15 cellular contexts compared by ENCODE assay signal in the genomic region with DNA sequence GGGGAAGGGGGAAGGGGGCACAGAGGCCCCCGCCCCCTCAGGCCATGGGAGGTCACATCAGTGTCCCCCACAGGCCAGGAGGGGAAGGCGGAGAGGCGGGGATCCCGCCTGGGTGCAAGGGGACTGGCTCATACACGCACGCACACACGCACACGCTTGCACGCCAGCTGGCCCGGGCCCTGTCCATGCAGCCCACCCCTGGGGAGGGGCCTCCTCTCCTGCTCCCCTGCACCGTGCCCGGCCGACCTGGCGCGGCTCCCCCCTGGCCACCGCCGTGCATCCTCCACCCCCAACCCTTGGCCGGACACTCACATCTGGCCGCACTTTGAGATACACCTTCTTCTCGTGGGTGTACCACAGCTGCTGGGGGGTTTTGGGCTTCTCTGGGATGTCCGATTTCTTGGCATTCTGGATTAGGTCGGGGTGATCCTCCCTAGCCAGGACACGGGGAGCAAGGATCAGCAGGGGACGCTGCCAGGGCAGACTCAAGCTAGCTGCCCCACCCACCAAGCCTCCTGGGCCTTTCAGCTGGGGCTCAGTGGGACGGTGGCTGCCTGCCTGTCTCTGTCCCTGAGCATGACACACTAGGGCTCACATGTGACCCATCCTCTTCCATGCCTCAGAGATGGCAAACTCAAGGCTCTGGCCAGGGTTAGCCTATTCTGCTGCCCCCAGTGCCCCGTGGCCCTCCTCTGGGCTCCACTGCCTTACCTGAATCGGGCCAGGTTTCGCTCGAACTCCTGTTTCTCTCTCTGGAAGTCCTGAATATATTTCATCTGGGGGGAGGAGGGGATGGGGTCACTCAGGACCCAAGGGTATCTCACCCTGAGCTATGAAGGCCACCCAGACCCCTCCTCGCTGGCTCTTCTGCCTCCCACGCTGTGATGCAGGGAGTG. TPM values are rescaled to one million over a fixed set of nuclear protein-coding genes. Genes with fewer than 3 reads are reported as not detected.
DNase-seq lines count a peak whose midpoint lies in the region; ATAC-seq, FAIRE-seq and TF ChIP-seq lines count a peak whose summit lies in the region.
"Had no signal": no experiment of that assay in that cellular context is flagged by ENCODE, and none has a peak within 500 bp of the region (broad histone marks: within the 10 kb centered on the region; RNA-seq: fewer than 3 reads in every experiment).

No MANE protein-coding gene starts in this region.

- no peak for TF ChIP-seq RAD21 in HepG2 (CRISPR knock-in tag; IDR thresholded peaks at IDR 0.05)

- H3K27ac Mint-ChIP-seq in activated naive CD4-positive, alpha-beta T cell treated with anti-CD3 and anti-CD28 coated beads, Interleukin-2, amount 50 U/mL, for 72 hours = peak overlapping the region; percentile 46 to 84
- peak overlapping the region; percentile 79 for H3K27ac Mint-ChIP-seq in stimulated activated memory B cell treated with anti-CD40 and anti-IgM and Interleukin-4, amounts not matched to agents 10 μg/mL and 1 μg/mL and 100 μg/mL, for 72 hours

- no peaks in the 10 kb centered on the region; a peak in 1 of 5 replicates for H3K27me3 ChIP-seq in HepG2 (ENCODE audit: control insufficient read depth in 1 of 2, insufficient read depth in 2 of 2, low read length in 2 of 2)
- H3K27me3 ChIP-seq in right lobe of liver = no peaks in the 10 kb centered on the region
- H3K27me3 ChIP-seq: dorsolateral prefrontal cortex had no signal

- H3K36me3 Mint-ChIP-seq in activated naive CD4-positive, alpha-beta T cell treated with anti-CD3 and anti-CD28 coated beads, Interleukin-2, amount 50 U/mL, for 72 hours = peaks cover 42 to 61% of the 10 kb centered on the region in 2 donors
- H3K36me3 Mint-ChIP-seq in stimulated activated memory B cell treated with anti-CD40 and anti-IgM and Interleukin-4, amounts not matched to agents 10 μg/mL and 1 μg/mL and 100 μg/mL, for 72 hours = peaks cover 73% of the 10 kb centered on the region

- no TSS peak for BruUV-seq in HepG2 (replicated peaks; lab: Mats Ljungman, UMichigan)

- no peak overlapping the region for H3K4me3 ChIP-seq in HepG2 (replicated peaks in 1 of 3; ENCODE audit: insufficient read depth in 1 of 3, low read depth in 2 of 3, low read length in 3 of 3)
- H3K4me3 ChIP-seq in right lobe of liver = no peak overlapping the region
- H3K4me3 ChIP-seq: dorsolateral prefrontal cortex, mucosa of descending colon, SK-N-MC had no signal

- no peaks in the 10 kb centered on the region for H3K27me3 Mint-ChIP-seq in stimulated activated memory B cell treated with anti-CD40 and anti-IgM and Interleukin-4, amounts not matched to agents 10 μg/mL and 1 μg/mL and 100 μg/mL, for 72 hours

- CTCF ChIA-PET in HepG2 (lab: Yijun Ruan, JAX; ENCODE audit: low intra/inter-chr PET ratio, low total read pairs) = no interaction called here

- peaks cover 16% of the 10 kb centered on the region for H3K79me2 ChIP-seq in HepG2 (ENCODE audit: insufficient read depth, low read length)

- no peak; a peak in 1 of 4 replicates for TF ChIP-seq POLR2A in HepG2 (IDR thresholded peaks at IDR 0.05; ENCODE audit: insufficient read depth in 1 of 2, low read depth in 2 of 2, low read length in 2 of 2)
- TF ChIP-seq POLR2A in right lobe of liver (IDR thresholded peaks at IDR 0.05) = no peak

- no peak overlapping the region for H3K4me2 ChIP-seq in HepG2 (ENCODE audit: low read depth, low read length)

- no peak for TF ChIP-seq EP300 in HepG2 (IDR thresholded peaks at IDR 0.05; ENCODE audit: low read depth in 2 of 2, low read length in 2 of 2)
- TF ChIP-seq EP300 in HepG2 (CRISPR knock-in tag; IDR thresholded peaks at IDR 0.05; ENCODE audit: borderline replicate concordance) = no peak

- intact Hi-C loops in HepG2 (cut with micrococcal nuclease; ENCODE audit: unreplicated experiment) (no loop called here), right lobe of liver (cut with DNase I) (loop anchor here (5.0 to 10.0 kb wide), 2 partner anchors 110 to 142 kb away; a partner anchor contains a TSS)

- peaks cover 85% of the 10 kb centered on the region for H3K4me1 Mint-ChIP-seq in stimulated activated memory B cell treated with anti-CD40 and anti-IgM and Interleukin-4, amounts not matched to agents 10 μg/mL and 1 μg/mL and 100 μg/mL, for 72 hours

- TF ChIP-seq CTCF in HepG2 (CRISPR knock-in tag; IDR thresholded peaks at IDR 0.05) (no peak), right lobe of liver (IDR thresholded peaks at IDR 0.05) (no peak)

- H2AFZ ChIP-seq in HepG2 (ENCODE audit: low read length) = no peak overlapping the region

- H4K20me1 ChIP-seq in HepG2 (ENCODE audit: insufficient read depth, low read length) = no peaks in the 10 kb centered on the region

- H3K4me3 Mint-ChIP-seq in stimulated activated memory B cell treated with anti-CD40 and anti-IgM and Interleukin-4, amounts not matched to agents 10 μg/mL and 1 μg/mL and 100 μg/mL, for 72 hours = no peak overlapping the region

- H3K27ac ChIP-seq in HepG2 (ENCODE audit: extremely low read length, insufficient read depth, low read length) (no peak overlapping the region), right lobe of liver (no peak overlapping the region)

- DNase-seq in HepG2 (ENCODE audit: low spot score) (no peak), right lobe of liver (no peak), RKO (ENCODE audit: low spot score) (no peak)
- no peak for DNase-seq in activated naive CD4-positive, alpha-beta T cell treated with anti-CD3 and anti-CD28 coated beads, Interleukin-2, amount 50 U/mL, for 72 hours (ENCODE audit: low spot score in 2 of 2)
- DNase-seq: activated CD4-positive, alpha-beta T cell treated with anti-CD3 and anti-CD28 coated beads, Interleukin-2, amount 50 U/mL, for 48 hours; dorsolateral prefrontal cortex; NCI-H1930; NCI-H82; stimulated activated CD4-positive, alpha-beta T cell treated with anti-CD3 and anti-CD28 coated beads, Interleukin-4, amount 100 ng/mL, for 24 hours had no signal

- FAIRE-seq in HepG2 (lab: Jason Lieb, UNC) = no peak

- peaks cover 41 to 75% of the 10 kb centered on the region in 2 experiments for H3K36me3 ChIP-seq in HepG2 (replicated peaks in 1 of 2; ENCODE audit: control insufficient read depth in 1 of 2, insufficient read depth in 2 of 2, low read length in 2 of 2)
- H3K36me3 ChIP-seq in right lobe of liver = peaks cover 9 to 69% (median 31%) of the 10 kb centered on the region in 4 donors

- in situ Hi-C loops in HepG2 (cut with HindIII; ENCODE audit: extremely low pct_ligation_motif_present, low pct_unique_long_range_greater_than_20kb) = no loop called here

- no peaks in the 10 kb centered on the region for H3K9me3 ChIP-seq in HepG2 (ENCODE audit: low read length)
- no peaks in the 10 kb centered on the region for H3K9me3 ChIP-seq in right lobe of liver
- H3K9me3 ChIP-seq: mucosa of descending colon had no signal

- WGBS in HepG2 (ENCODE audit: low lambda C conversion rate) = 95% methylated on average over 25 of the region's 31 CpGs
- 91% methylated on average over 4 of the region's 31 CpGs for WGBS in right lobe of liver (ENCODE audit: insufficient coverage, low coverage, low lambda C conversion rate, missing lambda C conversion rate)

- peaks cover 14% of the 10 kb centered on the region for H3K4me1 ChIP-seq in HepG2 (ENCODE audit: insufficient read depth, low read length)
- H3K4me1 ChIP-seq in right lobe of liver = peaks cover 0 to 10% (median 3%) of the 10 kb centered on the region in 4 donors

- POLR2A ChIA-PET in HepG2 (lab: Yijun Ruan, JAX) = interaction anchor here (1.6 to 1.7 kb wide), 2 partner anchors 9 to 26 kb away, joined by 3 to 5 read pairs; a partner anchor contains a TSS

- H3K9me3 Mint-ChIP-seq in activated naive CD4-positive, alpha-beta T cell treated with anti-CD3 and anti-CD28 coated beads, Interleukin-2, amount 50 U/mL, for 72 hours = no peaks in the 10 kb centered on the region
- no peaks in the 10 kb centered on the region for H3K9me3 Mint-ChIP-seq in stimulated activated memory B cell treated with anti-CD40 and anti-IgM and Interleukin-4, amounts not matched to agents 10 μg/mL and 1 μg/mL and 100 μg/mL, for 72 hours

- no peak overlapping the region for H3K9ac ChIP-seq in HepG2 (ENCODE audit: insufficient read depth, low read depth, low read length)

- ATAC-seq in HepG2 = peak; percentile 3; the same call in 1 of the 3 replicates
- no peak for ATAC-seq in right lobe of liver
- no peak for ATAC-seq in activated naive CD4-positive, alpha-beta T cell treated with anti-CD3 and anti-CD28 coated beads, Interleukin-2, amount 50 U/mL, for 72 hours
- no peak for ATAC-seq in stimulated activated memory B cell treated with anti-CD40 and anti-IgM and Interleukin-4, amounts not matched to agents 10 μg/mL and 1 μg/mL and 100 μg/mL, for 72 hours
- no peak for ATAC-seq in HG02970 (IDR thresholded peaks at IDR 0.05; ENCODE audit: low FRiP score, unreplicated experiment)
- ATAC-seq: mucosa of descending colon had no signal

RNA-seq across cellular contexts. Expression of a gene that starts 6.7 kb away (rescaled TPM):
- 52.1 and 60.9 TPM in 2 replicates for total RNA-seq in HepG2 (2016; rRNA removed; fragmentation: Illumina TruSeq; extraction: Trizol)
- 13.2 and 14.5 TPM in 2 replicates for total RNA-seq in HepG2 (2016; cell fraction: cytosol; rRNA removed; fragmentation: Illumina TruSeq; extraction: Trizol; ENCODE audit: low read depth)
- total RNA-seq in HepG2 (2016; cell fraction: insoluble cytoplasmic fraction; rRNA removed; fragmentation: Illumina TruSeq; extraction: Trizol) = 46.2 and 61.5 TPM in 2 replicates
- 33.7 and 33.9 TPM in 2 replicates for total RNA-seq in HepG2 (2016; cell fraction: membrane; rRNA removed; fragmentation: Illumina TruSeq; extraction: Trizol)
- total RNA-seq in HepG2 (2016; cell fraction: nucleus; rRNA removed; fragmentation: Illumina TruSeq; extraction: Trizol) = 43.5 and 47.5 TPM in 2 replicates
- polyA plus RNA-seq in HepG2 (2011; rRNA removed) = 15.2 and 16.1 TPM in 2 replicates
- 9.1 and 10.0 TPM in 2 replicates for polyA plus RNA-seq in HepG2 (2011; cell fraction: cytosol; rRNA removed)
- polyA plus RNA-seq in HepG2 (2011; cell fraction: nucleus; rRNA removed) = 35.4 and 41.3 TPM in 2 replicates
- 27.8 and 33.4 TPM in 2 replicates for polyA plus RNA-seq in HepG2 (2012)
- 8.6 and 8.7 TPM in 2 replicates for polyA plus RNA-seq in HepG2 (2016; cell fraction: cytosol; fragmentation: Illumina TruSeq; extraction: Trizol; ENCODE audit: low read depth)
- polyA plus RNA-seq in HepG2 (2016; cell fraction: insoluble cytoplasmic fraction; fragmentation: Illumina TruSeq; extraction: Trizol; ENCODE audit: low read depth) = 57.4 and 68.3 TPM in 2 replicates
- 21.7 and 23.2 TPM in 2 replicates for polyA plus RNA-seq in HepG2 (2016; cell fraction: membrane; fragmentation: Illumina TruSeq; extraction: Trizol; ENCODE audit: low read depth)
- polyA plus RNA-seq in HepG2 (2016; cell fraction: nucleus; fragmentation: Illumina TruSeq; extraction: Trizol; ENCODE audit: insufficient read depth, low read depth) = 93.7 and 94.2 TPM in 2 replicates
- 11.5 and 30.7 TPM in 2 replicates for polyA minus RNA-seq in HepG2 (2011; rRNA and poly(A)+ RNA removed; ENCODE audit: low replicate concordance)
- polyA minus RNA-seq in HepG2 (2011; cell fraction: cytosol; rRNA and poly(A)+ RNA removed) = 8.2 and 9.9 TPM in 2 replicates
- polyA minus RNA-seq in HepG2 (2011; cell fraction: nucleus; rRNA and poly(A)+ RNA removed) = 29.7 and 33.2 TPM in 2 replicates
- total RNA-seq in right lobe of liver = 10 to 100 TPM; 22.3 to 35.9 (median 32.0) TPM
- total RNA-seq in activated naive CD4-positive, alpha-beta T cell treated with anti-CD3 and anti-CD28 coated beads, Interleukin-2, amount 50 U/mL, for 72 hours = 100 to 1,000 TPM; 112 to 134 TPM

RNA-seq across cellular contexts. Expression of a gene that starts 13.1 kb away (rescaled TPM):
- 45.7 and 59.1 TPM in 2 replicates for total RNA-seq in HepG2 (2016; rRNA removed; fragmentation: Illumina TruSeq; extraction: Trizol)
- 12.2 and 14.1 TPM in 2 replicates for total RNA-seq in HepG2 (2016; cell fraction: cytosol; rRNA removed; fragmentation: Illumina TruSeq; extraction: Trizol; ENCODE audit: low read depth)
- total RNA-seq in HepG2 (2016; cell fraction: insoluble cytoplasmic fraction; rRNA removed; fragmentation: Illumina TruSeq; extraction: Trizol) = 42.7 and 60.0 TPM in 2 replicates
- total RNA-seq in HepG2 (2016; cell fraction: membrane; rRNA removed; fragmentation: Illumina TruSeq; extraction: Trizol) = 45.9 and 46.8 TPM in 2 replicates
- 42.7 and 44.6 TPM in 2 replicates for total RNA-seq in HepG2 (2016; cell fraction: nucleus; rRNA removed; fragmentation: Illumina TruSeq; extraction: Trizol)
- 44.5 and 49.3 TPM in 2 replicates for polyA plus RNA-seq in HepG2 (2011; rRNA removed)
- polyA plus RNA-seq in HepG2 (2011; cell fraction: cytosol; rRNA removed) = 39.5 and 41.0 TPM in 2 replicates
- 121 and 131 TPM in 2 replicates for polyA plus RNA-seq in HepG2 (2011; cell fraction: nucleus; rRNA removed)
- polyA plus RNA-seq in HepG2 (2012) = 37.8 and 38.4 TPM in 2 replicates
- 7.6 and 9.2 TPM in 2 replicates for polyA plus RNA-seq in HepG2 (2016; cell fraction: cytosol; fragmentation: Illumina TruSeq; extraction: Trizol; ENCODE audit: low read depth)
- 50.4 and 54.3 TPM in 2 replicates for polyA plus RNA-seq in HepG2 (2016; cell fraction: insoluble cytoplasmic fraction; fragmentation: Illumina TruSeq; extraction: Trizol; ENCODE audit: low read depth)
- 32.8 and 36.7 TPM in 2 replicates for polyA plus RNA-seq in HepG2 (2016; cell fraction: membrane; fragmentation: Illumina TruSeq; extraction: Trizol; ENCODE audit: low read depth)
- polyA plus RNA-seq in HepG2 (2016; cell fraction: nucleus; fragmentation: Illumina TruSeq; extraction: Trizol; ENCODE audit: insufficient read depth, low read depth) = 81.5 and 96.7 TPM in 2 replicates
- 65.3 and 85.1 TPM in 2 replicates for polyA minus RNA-seq in HepG2 (2011; rRNA and poly(A)+ RNA removed; ENCODE audit: low replicate concordance)
- polyA minus RNA-seq in HepG2 (2011; cell fraction: cytosol; rRNA and poly(A)+ RNA removed) = 25.4 and 26.4 TPM in 2 replicates
- 47.9 and 72.6 TPM in 2 replicates for polyA minus RNA-seq in HepG2 (2011; cell fraction: nucleus; rRNA and poly(A)+ RNA removed)
- total RNA-seq in right lobe of liver = 10 to 100 TPM; 20.3 to 26.8 (median 22.1) TPM
- total RNA-seq in activated naive CD4-positive, alpha-beta T cell treated with anti-CD3 and anti-CD28 coated beads, Interleukin-2, amount 50 U/mL, for 72 hours = 10 to 100 TPM; 81.1 to 94.4 TPM

RNA-seq across cellular contexts. Expression of a gene that starts 26.0 kb away (rescaled TPM):
- total RNA-seq in HepG2 (2016; rRNA removed; fragmentation: Illumina TruSeq; extraction: Trizol) (18.7 and 26.9 TPM in 2 replicates), right lobe of liver (10 to 100 TPM; 13.8 to 18.0 (median 15.7) TPM)
- total RNA-seq in HepG2 (2016; cell fraction: cytosol; rRNA removed; fragmentation: Illumina TruSeq; extraction: Trizol; ENCODE audit: low read depth) = 9.7 and 10.5 TPM in 2 replicates
- 17.2 and 28.2 TPM in 2 replicates for total RNA-seq in HepG2 (2016; cell fraction: insoluble cytoplasmic fraction; rRNA removed; fragmentation: Illumina TruSeq; extraction: Trizol)
- 18.3 and 23.2 TPM in 2 replicates for total RNA-seq in HepG2 (2016; cell fraction: membrane; rRNA removed; fragmentation: Illumina TruSeq; extraction: Trizol)
- 23.0 and 27.8 TPM in 2 replicates for total RNA-seq in HepG2 (2016; cell fraction: nucleus; rRNA removed; fragmentation: Illumina TruSeq; extraction: Trizol)
- 50.8 and 55.5 TPM in 2 replicates for polyA plus RNA-seq in HepG2 (2011; rRNA removed)
- polyA plus RNA-seq in HepG2 (2011; cell fraction: cytosol; rRNA removed) = 41.4 and 47.9 TPM in 2 replicates
- polyA plus RNA-seq in HepG2 (2011; cell fraction: nucleus; rRNA removed) = 102 and 118 TPM in 2 replicates
- polyA plus RNA-seq in HepG2 (2012) = 22.8 and 25.7 TPM in 2 replicates
- 8.4 and 10.1 TPM in 2 replicates for polyA plus RNA-seq in HepG2 (2016; cell fraction: cytosol; fragmentation: Illumina TruSeq; extraction: Trizol; ENCODE audit: low read depth)
- 19.7 and 21.2 TPM in 2 replicates for polyA plus RNA-seq in HepG2 (2016; cell fraction: insoluble cytoplasmic fraction; fragmentation: Illumina TruSeq; extraction: Trizol; ENCODE audit: low read depth)
- polyA plus RNA-seq in HepG2 (2016; cell fraction: membrane; fragmentation: Illumina TruSeq; extraction: Trizol; ENCODE audit: low read depth) = 18.3 and 18.4 TPM in 2 replicates
- 62.7 and 64.3 TPM in 2 replicates for polyA plus RNA-seq in HepG2 (2016; cell fraction: nucleus; fragmentation: Illumina TruSeq; extraction: Trizol; ENCODE audit: insufficient read depth, low read depth)
- polyA minus RNA-seq in HepG2 (2011; rRNA and poly(A)+ RNA removed; ENCODE audit: low replicate concordance) = 28.1 and 44.6 TPM in 2 replicates
- polyA minus RNA-seq in HepG2 (2011; cell fraction: cytosol; rRNA and poly(A)+ RNA removed) = 13.8 and 15.3 TPM in 2 replicates
- 21.1 and 21.4 TPM in 2 replicates for polyA minus RNA-seq in HepG2 (2011; cell fraction: nucleus; rRNA and poly(A)+ RNA removed)
- 10 to 100 TPM; 27.4 to 50.4 TPM for total RNA-seq in activated naive CD4-positive, alpha-beta T cell treated with anti-CD3 and anti-CD28 coated beads, Interleukin-2, amount 50 U/mL, for 72 hours

RNA-seq across cellular contexts. Expression of a gene that starts 42.3 kb away (rescaled TPM):
- total RNA-seq in HepG2 (2016; rRNA removed; fragmentation: Illumina TruSeq; extraction: Trizol) (0.07 TPM in 1 of 2 replicates, not detected in the other), right lobe of liver (1 to 10 TPM in 1 of 6 experiments, not detected in 5; 1.5 TPM)
- not detected in 2 replicates for total RNA-seq in HepG2 (2016; cell fraction: cytosol; rRNA removed; fragmentation: Illumina TruSeq; extraction: Trizol; ENCODE audit: low read depth)
- not detected in 2 replicates for total RNA-seq in HepG2 (2016; cell fraction: insoluble cytoplasmic fraction; rRNA removed; fragmentation: Illumina TruSeq; extraction: Trizol)
- total RNA-seq in HepG2 (2016; cell fraction: membrane; rRNA removed; fragmentation: Illumina TruSeq; extraction: Trizol) = not detected in 2 replicates
- not detected in 2 replicates for total RNA-seq in HepG2 (2016; cell fraction: nucleus; rRNA removed; fragmentation: Illumina TruSeq; extraction: Trizol)
- polyA plus RNA-seq in HepG2 (2011; rRNA removed) = 0.05 TPM in 1 of 2 replicates, not detected in the other
- polyA plus RNA-seq in HepG2 (2011; cell fraction: cytosol; rRNA removed) = 0.04 and 0.10 TPM in 2 replicates
- 0.45 and 0.47 TPM in 2 replicates for polyA plus RNA-seq in HepG2 (2011; cell fraction: nucleus; rRNA removed)
- 0.47 and 0.64 TPM in 2 replicates for polyA plus RNA-seq in HepG2 (2012)
- polyA plus RNA-seq in HepG2 (2016; cell fraction: cytosol; fragmentation: Illumina TruSeq; extraction: Trizol; ENCODE audit: low read depth) = not detected in 2 replicates
- not detected in 2 replicates for polyA plus RNA-seq in HepG2 (2016; cell fraction: insoluble cytoplasmic fraction; fragmentation: Illumina TruSeq; extraction: Trizol; ENCODE audit: low read depth)
- not detected in 2 replicates for polyA plus RNA-seq in HepG2 (2016; cell fraction: membrane; fragmentation: Illumina TruSeq; extraction: Trizol; ENCODE audit: low read depth)
- polyA plus RNA-seq in HepG2 (2016; cell fraction: nucleus; fragmentation: Illumina TruSeq; extraction: Trizol; ENCODE audit: insufficient read depth, low read depth) = not detected in 2 replicates
- polyA minus RNA-seq in HepG2 (2011; rRNA and poly(A)+ RNA removed; ENCODE audit: low replicate concordance) = 0.09 and 0.40 TPM in 2 replicates
- not detected in 2 replicates for polyA minus RNA-seq in HepG2 (2011; cell fraction: cytosol; rRNA and poly(A)+ RNA removed)
- not detected in 2 replicates for polyA minus RNA-seq in HepG2 (2011; cell fraction: nucleus; rRNA and poly(A)+ RNA removed)
- under 1 TPM; 0.39 to 0.52 TPM for total RNA-seq in activated naive CD4-positive, alpha-beta T cell treated with anti-CD3 and anti-CD28 coated beads, Interleukin-2, amount 50 U/mL, for 72 hours
- total RNA-seq: G401, renal cortical epithelial cell had no signal

RNA-seq across cellular contexts. Expression of a gene that starts 55.2 kb away (rescaled TPM):
- total RNA-seq in HepG2 (2016; rRNA removed; fragmentation: Illumina TruSeq; extraction: Trizol) (not detected in 2 replicates), right lobe of liver (10 to 100 TPM in 1 of 6 experiments, 1 to 10 TPM in 2, under 1 TPM in 3; 0.06 to 31.8 (median 1.2) TPM)
- not detected in 2 replicates for total RNA-seq in HepG2 (2016; cell fraction: cytosol; rRNA removed; fragmentation: Illumina TruSeq; extraction: Trizol; ENCODE audit: low read depth)
- not detected in 2 replicates for total RNA-seq in HepG2 (2016; cell fraction: insoluble cytoplasmic fraction; rRNA removed; fragmentation: Illumina TruSeq; extraction: Trizol)
- not detected in 2 replicates for total RNA-seq in HepG2 (2016; cell fraction: membrane; rRNA removed; fragmentation: Illumina TruSeq; extraction: Trizol)
- total RNA-seq in HepG2 (2016; cell fraction: nucleus; rRNA removed; fragmentation: Illumina TruSeq; extraction: Trizol) = not detected in 2 replicates
- 0.01 TPM in 1 of 2 replicates, not detected in the other for polyA plus RNA-seq in HepG2 (2011; rRNA removed)
- polyA plus RNA-seq in HepG2 (2011; cell fraction: cytosol; rRNA removed) = not detected in 2 replicates
- polyA plus RNA-seq in HepG2 (2011; cell fraction: nucleus; rRNA removed) = 0.03 TPM in 1 of 2 replicates, not detected in the other
- not detected in 2 replicates for polyA plus RNA-seq in HepG2 (2012)
- polyA plus RNA-seq in HepG2 (2016; cell fraction: cytosol; fragmentation: Illumina TruSeq; extraction: Trizol; ENCODE audit: low read depth) = not detected in 2 replicates
- polyA plus RNA-seq in HepG2 (2016; cell fraction: insoluble cytoplasmic fraction; fragmentation: Illumina TruSeq; extraction: Trizol; ENCODE audit: low read depth) = not detected in 2 replicates
- not detected in 2 replicates for polyA plus RNA-seq in HepG2 (2016; cell fraction: membrane; fragmentation: Illumina TruSeq; extraction: Trizol; ENCODE audit: low read depth)
- not detected in 2 replicates for polyA plus RNA-seq in HepG2 (2016; cell fraction: nucleus; fragmentation: Illumina TruSeq; extraction: Trizol; ENCODE audit: insufficient read depth, low read depth)
- not detected in 2 replicates for polyA minus RNA-seq in HepG2 (2011; rRNA and poly(A)+ RNA removed; ENCODE audit: low replicate concordance)
- polyA minus RNA-seq in HepG2 (2011; cell fraction: cytosol; rRNA and poly(A)+ RNA removed) = not detected in 2 replicates
- polyA minus RNA-seq in HepG2 (2011; cell fraction: nucleus; rRNA and poly(A)+ RNA removed) = not detected in 2 replicates
- total RNA-seq in activated naive CD4-positive, alpha-beta T cell treated with anti-CD3 and anti-CD28 coated beads, Interleukin-2, amount 50 U/mL, for 72 hours = not detected
- total RNA-seq: G401, mucosa of descending colon, renal cortical epithelial cell had no signal
